Comparison of ENCODE assay signal across 12 cellular contexts in the genomic region with DNA sequence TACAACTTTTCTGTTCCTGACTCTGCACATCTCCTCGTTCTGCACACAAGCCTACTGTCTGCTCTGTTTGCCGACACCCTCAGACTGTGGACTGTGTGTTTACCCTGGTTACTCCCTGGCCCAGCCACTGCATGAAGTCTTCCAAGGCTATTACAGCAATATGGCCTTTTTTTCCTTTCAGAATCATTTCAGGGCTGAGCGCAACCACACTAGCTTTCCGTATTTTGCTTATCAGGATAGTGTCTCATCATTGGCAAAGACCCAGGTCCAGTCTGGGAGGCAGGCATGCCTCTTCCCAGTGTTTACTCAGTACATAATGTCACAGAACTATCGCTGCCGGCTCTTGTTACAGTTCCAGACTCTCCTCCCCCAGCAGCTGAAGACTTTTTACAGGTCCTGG. TPM values are rescaled to one million over a fixed set of nuclear protein-coding genes. Genes with fewer than 3 reads are reported as not detected.
DNase-seq lines count a peak whose midpoint lies in the region; ATAC-seq and TF ChIP-seq lines count a peak whose summit lies in the region.
"Had no signal": no experiment of that assay in that cellular context is flagged by ENCODE, and none has a peak within 500 bp of the region (broad histone marks: within the 10 kb centered on the region; RNA-seq: fewer than 3 reads in every experiment).

No MANE protein-coding gene starts in this region.

- CTCF ChIA-PET in GM10248 (lab: Yijun Ruan, JAX) = no interaction called here

- peak; percentile 88 for ATAC-seq in body of pancreas
- ATAC-seq in left lobe of liver = peak; percentile 95

- no peak overlapping the region for H3K9ac ChIP-seq in smooth muscle cell (ENCODE audit: low read depth)

- H3K9me3 ChIP-seq in body of pancreas (no peaks in the 10 kb centered on the region), smooth muscle cell (replicated peaks; ENCODE audit: low read depth) (no peaks in the 10 kb centered on the region)
- no peaks in the 10 kb centered on the region for H3K9me3 ChIP-seq in effector memory CD4-positive, alpha-beta T cell (ENCODE audit: control insufficient read depth, low read length)

- peak overlapping the region; percentile 1 to 80 (median 61) for H3K27ac ChIP-seq in body of pancreas
- H3K27ac ChIP-seq in smooth muscle cell (ENCODE audit: low read depth) = peak overlapping the region; percentile 63
- no peak overlapping the region for H3K27ac ChIP-seq in effector memory CD4-positive, alpha-beta T cell (ENCODE audit: insufficient read depth, low read length, poor library complexity, severe bottlenecking)

- peaks cover 41% of the 10 kb centered on the region for H3K4me1 ChIP-seq in body of pancreas
- peaks cover 11% of the 10 kb centered on the region for H3K4me1 ChIP-seq in smooth muscle cell (ENCODE audit: low read depth)
- no peaks in the 10 kb centered on the region for H3K4me1 ChIP-seq in effector memory CD4-positive, alpha-beta T cell (ENCODE audit: control insufficient read depth, insufficient read depth, low read length, poor library complexity, severe bottlenecking)

- H3K36me3 ChIP-seq in body of pancreas (replicated peaks in 1 of 2; ENCODE audit: insufficient read depth in 1 of 2, low read depth in 2 of 2) (no peaks in the 10 kb centered on the region), smooth muscle cell (ENCODE audit: low read depth) (no peaks in the 10 kb centered on the region)
- no peaks in the 10 kb centered on the region for H3K36me3 ChIP-seq in effector memory CD4-positive, alpha-beta T cell (ENCODE audit: control insufficient read depth, insufficient read depth, low read length)

- H3F3A ChIP-seq in smooth muscle cell (ENCODE audit: low read depth) = no peaks in the 10 kb centered on the region

- TF ChIP-seq POLR2A in body of pancreas (IDR thresholded peaks at IDR 0.05) = no peak

- intact Hi-C loops in body of pancreas (cut with DNase I) = no loop called here

- POLR2A ChIA-PET in GM10248 (lab: Yijun Ruan, JAX) = no interaction called here

- H3K4me2 ChIP-seq in smooth muscle cell = peak overlapping the region; percentile 50

- H3K4me3 ChIP-seq in body of pancreas = no peak overlapping the region
- H3K4me3 ChIP-seq in smooth muscle cell = peak overlapping the region; percentile 8
- H3K4me3 ChIP-seq in effector memory CD4-positive, alpha-beta T cell (ENCODE audit: insufficient read depth, low read depth, low read length, poor library complexity, severe bottlenecking) = no peak overlapping the region

- peak overlapping the region; percentile 25 for H2AFZ ChIP-seq in smooth muscle cell (ENCODE audit: low read depth)

- H3K27me3 ChIP-seq in body of pancreas (no peaks in the 10 kb centered on the region), smooth muscle cell (ENCODE audit: low read depth) (no peaks in the 10 kb centered on the region)
- H3K27me3 ChIP-seq in effector memory CD4-positive, alpha-beta T cell (replicated peaks; ENCODE audit: control insufficient read depth, insufficient read depth, low read length, poor library complexity, severe bottlenecking) = no peaks in the 10 kb centered on the region

- WGBS in body of pancreas, 2 donors = 5 to 10% methylated on average over 6 of the region's 6 CpGs
- 15% methylated on average over 6 of the region's 6 CpGs for WGBS in smooth muscle cell (ENCODE audit: low lambda C conversion rate)

- TF ChIP-seq CTCF in body of pancreas (IDR thresholded peaks at IDR 0.05) (no peak), smooth muscle cell (IDR thresholded peaks at IDR 0.05; ENCODE audit: borderline replicate concordance, insufficient read depth, poor library complexity, severe bottlenecking) (no peak), GM10248 (IDR thresholded peaks at IDR 0.05; ENCODE audit: control extremely low read depth, extremely low read depth, low read depth, missing control alignments) (no peak)

- H3K79me2 ChIP-seq in smooth muscle cell (ENCODE audit: low read depth) = no peaks in the 10 kb centered on the region

- no peaks in the 10 kb centered on the region for H4K20me1 ChIP-seq in smooth muscle cell (ENCODE audit: low read depth)

- DNase-seq in HT1080 (ENCODE audit: low read depth) (peak; percentile 8), body of pancreas (peak; percentile 62 to 80 (median 68)), left lobe of liver (ENCODE audit: low spot score) (peak; percentile 84), smooth muscle cell (lab: John Stamatoyannopoulos, UW; ENCODE audit: unreplicated experiment) (peak; percentile 14), GM10248 (ENCODE audit: extremely low spot score) (no peak), H4 (ENCODE audit: low spot score) (no peak)
- no peak for DNase-seq in activated naive CD4-positive, alpha-beta T cell treated with anti-CD3 and anti-CD28 coated beads, Interleukin-2, amount 50 U/mL, for 16 hours
- no peak for DNase-seq in effector memory CD4-positive, alpha-beta T cell
- DNase-seq: cortex of kidney, DND-41, MM.1S had no signal

RNA-seq across cellular contexts. Expression of gene DNAH9, which starts 10.1 kb away (rescaled TPM):
- total RNA-seq in HT1080 (2014; rRNA removed; shearing (Covaris generic)) = 0.07 TPM in 1 of 2 replicates, not detected in the other
- polyA plus RNA-seq in HT1080 (2015; cell fraction: cytosol; rRNA removed) = not detected in 2 replicates
- polyA plus RNA-seq in HT1080 (2015; cell fraction: nucleus; rRNA removed) = not detected in 2 replicates
- total RNA-seq in body of pancreas = 1 to 10 TPM in 1 of 2 donors, under 1 TPM in 1; 0.52 to 9.6 TPM
- total RNA-seq in left lobe of liver = 0.20 TPM
- 0.09 and 0.49 TPM in 2 replicates for total RNA-seq in smooth muscle cell
- 0.30 and 0.46 TPM in 2 replicates for polyA plus RNA-seq in smooth muscle cell
- 0.54 TPM in 1 of 2 replicates, not detected in the other for total RNA-seq in H4 (2014; rRNA removed; shearing (Covaris generic))
- total RNA-seq: OCI-LY7 had no signal

Comparison
In these comparisons a context has a peak if more than half of its experiments do, and no peak if none do; other contexts are left out.
1. DNase-seq: peak in HT1080 (single experiment), body of pancreas (4 of 4), left lobe of liver (single experiment) and smooth muscle cell (single experiment); none in GM10248 (single experiment), H4 (single experiment), activated naive CD4-positive, alpha-beta T cell treated with anti-CD3 and anti-CD28 coated beads, Interleukin-2, amount 50 U/mL, for 16 hours (single experiment) and effector memory CD4-positive, alpha-beta T cell (0 of 3).